7 cellular contexts compared by ENCODE assay signal in genomic region chr11:6438979-6439571, GRCh38. TPM values are rescaled to one million over a fixed set of nuclear protein-coding genes. Genes with fewer than 3 reads are reported as not detected.
A peak's percentile ranks its signal among the peaks of the same experiment; 100 is the strongest.
DNase-seq lines count a peak whose midpoint lies in the region; FAIRE-seq and TF ChIP-seq lines count a peak whose summit lies in the region.

No MANE protein-coding gene starts in this region.

- peak; percentile 79 for TF ChIP-seq CTCF in LNCaP clone FGC (IDR thresholded peaks at IDR 0.05; ENCODE audit: control insufficient read depth, extremely low read depth, insufficient read depth)
- peak in 2 of 3 donors; percentile 42 to 62 for TF ChIP-seq CTCF in breast epithelium (IDR thresholded peaks at IDR 0.05)

- peak; percentile 35 for DNase-seq in LNCaP clone FGC (ENCODE audit: low read depth)
- peak; percentile 85 for DNase-seq in SK-MEL-5 (ENCODE audit: low read depth, low spot score)
- no peak for DNase-seq in breast epithelium (ENCODE audit: low spot score in 2 of 2)
- peak; percentile 63 for DNase-seq in iris pigment epithelial cell (ENCODE audit: low read depth)
- peak; percentile 21 for DNase-seq in stimulated activated CD4-positive, alpha-beta T cell treated with anti-CD3 and anti-CD28 coated beads, Interleukin-4, amount 100 ng/mL, for 1 hour
- DNase-seq in OCI-M2 (lab: John Stamatoyannopoulos, UW; ENCODE audit: unreplicated experiment) = no peak

- TF ChIP-seq POLR2A in breast epithelium (IDR thresholded peaks at IDR 0.05) = no peak

- no peaks in the 10 kb centered on the region for H3K27me3 ChIP-seq in breast epithelium

- intact Hi-C loops in breast epithelium (cut with DNase I; ENCODE audit: low total_unique reads) = loop anchor here (10.0 kb wide), 1 partner anchor 54 kb away; no protein-coding TSS in a partner anchor

- H3K4me3 ChIP-seq in LNCaP clone FGC (ENCODE audit: low read depth, low read length) (no peak overlapping the region), breast epithelium (no peak overlapping the region)

- no peaks in the 10 kb centered on the region for H3K9me3 ChIP-seq in breast epithelium

- no peaks in the 10 kb centered on the region for H3K4me1 ChIP-seq in breast epithelium

- H3K27ac ChIP-seq in breast epithelium = no peak overlapping the region

- H3K36me3 ChIP-seq in breast epithelium = no peaks in the 10 kb centered on the region

- FAIRE-seq in G401.6 (lab: Jason Lieb, UNC) = peak; percentile 74

- in situ Hi-C loops in SK-MEL-5 (cut with HindIII; ENCODE audit: low pct_unique_long_range_greater_than_20kb, low sequenced_read_pairs) = no loop called here

RNA-seq across cellular contexts. Expression of gene HPX, which starts 1.7 kb away (rescaled TPM):
- 0.35 TPM in 1 of 2 replicates, not detected in the other for total RNA-seq in SK-MEL-5 (2014; rRNA removed; shearing (Covaris generic))
- polyA plus RNA-seq in SK-MEL-5 (2015; cell fraction: cytosol; rRNA removed) = 0.62 TPM in 1 of 2 replicates, not detected in the other
- polyA plus RNA-seq in SK-MEL-5 (2015; cell fraction: nucleus; rRNA removed) = 4.3 TPM in 2 replicates
- total RNA-seq in breast epithelium = 10 to 100 TPM in 2 of 3 donors, under 1 TPM in 1; 0.96 to 25.2 (median 12.9) TPM

RNA-seq across cellular contexts. Expression of gene APBB1, which starts 20.2 kb away (rescaled TPM):
- total RNA-seq in SK-MEL-5 (2014; rRNA removed; shearing (Covaris generic)) = 38.0 and 46.2 TPM in 2 replicates
- polyA plus RNA-seq in SK-MEL-5 (2015; cell fraction: cytosol; rRNA removed) = 42.3 and 44.6 TPM in 2 replicates
- 42.3 and 57.8 TPM in 2 replicates for polyA plus RNA-seq in SK-MEL-5 (2015; cell fraction: nucleus; rRNA removed)
- 10 to 100 TPM; 25.6 to 40.0 (median 36.3) TPM for total RNA-seq in breast epithelium

RNA-seq across cellular contexts. Expression of gene TRIM3, which starts 34.7 kb away (rescaled TPM):
- total RNA-seq in SK-MEL-5 (2014; rRNA removed; shearing (Covaris generic)) = 11.7 and 12.8 TPM in 2 replicates
- polyA plus RNA-seq in SK-MEL-5 (2015; cell fraction: cytosol; rRNA removed) = 14.4 and 15.4 TPM in 2 replicates
- 178 and 188 TPM in 2 replicates for polyA plus RNA-seq in SK-MEL-5 (2015; cell fraction: nucleus; rRNA removed)
- 10 to 100 TPM; 21.6 to 43.9 (median 32.6) TPM for total RNA-seq in breast epithelium

RNA-seq across cellular contexts. Expression of gene ARFIP2, which starts 42.1 kb away (rescaled TPM):
- 61.2 and 66.8 TPM in 2 replicates for total RNA-seq in SK-MEL-5 (2014; rRNA removed; shearing (Covaris generic))
- polyA plus RNA-seq in SK-MEL-5 (2015; cell fraction: cytosol; rRNA removed) = 58.1 and 63.1 TPM in 2 replicates
- 243 and 262 TPM in 2 replicates for polyA plus RNA-seq in SK-MEL-5 (2015; cell fraction: nucleus; rRNA removed)
- total RNA-seq in breast epithelium = 100 to 1,000 TPM in 2 of 3 donors, 10 to 100 TPM in 1; 40.0 to 129 (median 121) TPM

RNA-seq across cellular contexts. Expression of gene TIMM10B, which starts 42.2 kb away (rescaled TPM):
- total RNA-seq in SK-MEL-5 (2014; rRNA removed; shearing (Covaris generic)) = 61.3 and 68.5 TPM in 2 replicates
- polyA plus RNA-seq in SK-MEL-5 (2015; cell fraction: cytosol; rRNA removed) = 47.9 and 48.7 TPM in 2 replicates
- 53.6 and 54.9 TPM in 2 replicates for polyA plus RNA-seq in SK-MEL-5 (2015; cell fraction: nucleus; rRNA removed)
- 10 to 100 TPM; 30.7 to 49.2 (median 39.3) TPM for total RNA-seq in breast epithelium

Comparison
In these comparisons a context has a peak if more than half of its experiments do, and no peak if none do; other contexts are left out.
1. DNase-seq: peak in LNCaP clone FGC (single experiment), SK-MEL-5 (single experiment), iris pigment epithelial cell (single experiment) and stimulated activated CD4-positive, alpha-beta T cell treated with anti-CD3 and anti-CD28 coated beads, Interleukin-4, amount 100 ng/mL, for 1 hour (single experiment); none in breast epithelium (0 of 2) and OCI-M2 (single experiment).